ENCODE assay signal across 8 cellular contexts in genomic region chr10:87818505-87819273, GRCh38. TPM values are rescaled to one million over a fixed set of nuclear protein-coding genes. Genes with fewer than 3 reads are reported as not detected.
DNase-seq lines count a peak whose midpoint lies in the region; ATAC-seq and TF ChIP-seq lines count a peak whose summit lies in the region.

No MANE protein-coding gene starts in this region.

- TF ChIP-seq CTCF in right atrium auricular region (IDR thresholded peaks at IDR 0.05) = no peak
- TF ChIP-seq CTCF in psoas muscle (IDR thresholded peaks at IDR 0.05) = no peak
- TF ChIP-seq CTCF in uterus (IDR thresholded peaks at IDR 0.05) = peak in 1 of 4 experiments; percentile 7

- no peaks in the 10 kb centered on the region for H3K27me3 Mint-ChIP-seq in activated naive CD4-positive, alpha-beta T cell treated with anti-CD3 and anti-CD28 coated beads, Interleukin-2, amount 50 U/mL, for 24 hours

- peaks cover 0 to 14% (median 7%) of the 10 kb centered on the region in 11 experiments; a peak in 6 of 22 replicates for H4K20me1 ChIP-seq in BLaER1 treated with 17β-estradiol and CSF1 and Interleukin-3, amounts not matched to agents 10 nM and 100 nM

- H3K9me3 Mint-ChIP-seq in activated naive CD4-positive, alpha-beta T cell treated with anti-CD3 and anti-CD28 coated beads, Interleukin-2, amount 50 U/mL, for 24 hours = no peaks in the 10 kb centered on the region

- H3K9ac ChIP-seq in BLaER1 treated with 17β-estradiol and CSF1 and Interleukin-3, amounts not matched to agents 10 nM and 100 nM = peak overlapping the region; percentile 82 to 93 (median 89)

- no peaks in the 10 kb centered on the region for H3K9me3 ChIP-seq in BLaER1 treated with 17β-estradiol and CSF1 and Interleukin-3, amounts not matched to agents 10 nM and 100 nM (replicated peaks in 1 of 11)
- H3K9me3 ChIP-seq in right atrium auricular region (no peaks in the 10 kb centered on the region), psoas muscle (no peaks in the 10 kb centered on the region), uterus (no peaks in the 10 kb centered on the region)

- peaks cover 7 to 20% (median 8%) of the 10 kb centered on the region in 11 experiments; a peak in 18 of 22 replicates for H3K36me3 ChIP-seq in BLaER1 treated with 17β-estradiol and CSF1 and Interleukin-3, amounts not matched to agents 10 nM and 100 nM
- no peaks in the 10 kb centered on the region for H3K36me3 ChIP-seq in right atrium auricular region
- peaks cover 0 to 7% of the 10 kb centered on the region in 2 donors for H3K36me3 ChIP-seq in psoas muscle (ENCODE audit: insufficient read depth in 1 of 2, low read depth in 1 of 2)
- no peaks in the 10 kb centered on the region for H3K36me3 ChIP-seq in uterus

- ATAC-seq in GM19023 (IDR thresholded peaks at IDR 0.05; ENCODE audit: unreplicated experiment) (peak; percentile 48), HG03342 (IDR thresholded peaks at IDR 0.05; ENCODE audit: unreplicated experiment) (peak; percentile 47), psoas muscle (peak; percentile 29 to 50 (median 36))

- peaks cover 5% of the 10 kb centered on the region for H3K36me3 Mint-ChIP-seq in activated naive CD4-positive, alpha-beta T cell treated with anti-CD3 and anti-CD28 coated beads, Interleukin-2, amount 50 U/mL, for 24 hours

- H3K4me3 Mint-ChIP-seq in activated naive CD4-positive, alpha-beta T cell treated with anti-CD3 and anti-CD28 coated beads, Interleukin-2, amount 50 U/mL, for 24 hours = peak overlapping the region; percentile 95

- no peak for TF ChIP-seq POLR2A in uterus (IDR thresholded peaks at IDR 0.05)

- peaks cover 41% of the 10 kb centered on the region for H3K4me1 Mint-ChIP-seq in activated naive CD4-positive, alpha-beta T cell treated with anti-CD3 and anti-CD28 coated beads, Interleukin-2, amount 50 U/mL, for 24 hours

- intact Hi-C loops in psoas muscle (cut with DNase I) (no loop called here), uterus (cut with DNase I; ENCODE audit: low total_unique reads) (no loop called here)

- peak overlapping the region; percentile 96 for H3K27ac Mint-ChIP-seq in activated naive CD4-positive, alpha-beta T cell treated with anti-CD3 and anti-CD28 coated beads, Interleukin-2, amount 50 U/mL, for 24 hours

- H3K27me3 ChIP-seq in BLaER1 treated with 17β-estradiol and CSF1 and Interleukin-3, amounts not matched to agents 10 nM and 100 nM = no peaks in the 10 kb centered on the region
- no peaks in the 10 kb centered on the region for H3K27me3 ChIP-seq in right atrium auricular region
- H3K27me3 ChIP-seq in psoas muscle (ENCODE audit: insufficient read depth in 3 of 3, low read length in 2 of 3) = no peaks in the 10 kb centered on the region
- no peaks in the 10 kb centered on the region for H3K27me3 ChIP-seq in uterus

- H3K27ac ChIP-seq in BLaER1 treated with 17β-estradiol and CSF1 and Interleukin-3, amounts not matched to agents 10 nM and 100 nM = peak overlapping the region; percentile 14 to 94 (median 89); a peak in 19 of 22 replicates
- H3K27ac ChIP-seq in right atrium auricular region = peak overlapping the region; percentile 88 to 91
- H3K27ac ChIP-seq in psoas muscle = peak overlapping the region; percentile 91
- H3K27ac ChIP-seq in uterus = peak overlapping the region; percentile 77 to 79

- peak overlapping the region; percentile 84 to 98 (median 93) for H3K4me2 ChIP-seq in BLaER1 treated with 17β-estradiol and CSF1 and Interleukin-3, amounts not matched to agents 10 nM and 100 nM

- peak overlapping the region; percentile 75 to 89 (median 84) for H3K4me3 ChIP-seq in BLaER1 treated with 17β-estradiol and CSF1 and Interleukin-3, amounts not matched to agents 10 nM and 100 nM
- H3K4me3 ChIP-seq in right atrium auricular region (peak overlapping the region; percentile 69 to 77), psoas muscle (peak overlapping the region; percentile 75), uterus (peak overlapping the region; percentile 80 to 90)

- 13 to 17% (median 15%) methylated on average over 29 of the region's 29 CpGs for WGBS in psoas muscle, 3 donors

- H3K4me1 ChIP-seq in BLaER1 treated with 17β-estradiol and CSF1 and Interleukin-3, amounts not matched to agents 10 nM and 100 nM = peaks cover 20 to 31% (median 27%) of the 10 kb centered on the region in 10 experiments
- peaks cover 0 to 20% of the 10 kb centered on the region in 2 donors for H3K4me1 ChIP-seq in right atrium auricular region
- H3K4me1 ChIP-seq in psoas muscle = peaks cover 26% of the 10 kb centered on the region
- H3K4me1 ChIP-seq in uterus = no peaks in the 10 kb centered on the region

- DNase-seq in RPMI8226 = peak; percentile 49
- DNase-seq in right atrium auricular region (ENCODE audit: low spot score) = no peak
- no peak for DNase-seq in psoas muscle
- DNase-seq in uterus = peak in 1 of 2 donors; percentile 25

RNA-seq across cellular contexts. Expression of gene ATAD1, which starts 0.7 kb away (rescaled TPM):
- total RNA-seq in right atrium auricular region (10 to 100 TPM; 59.5 to 80.3 TPM), psoas muscle (10 to 100 TPM; 38.6 to 84.6 (median 52.6) TPM), uterus (10 to 100 TPM; 13.8 to 69.9 (median 31.5) TPM)
- polyA plus RNA-seq in psoas muscle = 10 to 100 TPM; 43.7 to 73.5 (median 58.5) TPM

RNA-seq across cellular contexts. Expression of gene KLLN, which starts 44.6 kb away (rescaled TPM):
- under 1 TPM; 0.28 to 0.56 TPM for total RNA-seq in right atrium auricular region
- under 1 TPM; 0.22 to 0.43 (median 0.35) TPM for total RNA-seq in psoas muscle
- under 1 TPM; 0.07 to 0.96 (median 0.14) TPM for polyA plus RNA-seq in psoas muscle
- total RNA-seq in uterus = 1 to 10 TPM in 1 of 4 donors, under 1 TPM in 1, not detected in 2; 0.62 to 1.3 TPM

RNA-seq across cellular contexts. Expression of gene PTEN, which starts 44.7 kb away (rescaled TPM):
- total RNA-seq in right atrium auricular region (10 to 100 TPM; 46.5 to 55.9 TPM), psoas muscle (10 to 100 TPM; 29.8 to 51.9 (median 42.4) TPM), uterus (100 to 1,000 TPM in 3 of 4 donors, 10 to 100 TPM in 1; 40.0 to 317 (median 189) TPM)
- 10 to 100 TPM; 13.7 to 28.3 (median 14.6) TPM for polyA plus RNA-seq in psoas muscle
